1 cellular context compared by ENCODE assay signal in the genomic region with DNA sequence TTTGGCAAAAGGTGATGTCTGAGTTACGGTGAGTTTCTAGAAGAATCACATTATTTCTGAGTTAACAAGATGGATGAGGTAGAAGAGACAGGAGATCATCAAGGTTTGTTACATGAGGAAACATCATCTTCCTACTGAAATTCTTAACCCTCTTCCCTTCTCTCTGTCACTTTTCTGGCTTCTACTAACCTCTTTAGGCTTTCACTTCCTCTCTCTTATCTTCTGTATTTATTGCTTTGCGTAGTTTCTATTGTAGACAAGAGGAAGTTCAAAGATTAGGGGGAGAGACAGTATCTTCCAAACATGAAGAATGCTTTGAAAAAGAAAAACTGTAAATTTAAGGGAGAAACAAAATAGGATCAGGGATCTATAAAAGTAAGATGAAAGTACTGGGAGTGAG.
TF ChIP-seq lines count a peak whose summit lies in the region.

No MANE protein-coding gene starts in this region.

TF ChIP-seq in GM12878, 131 proteins besides CTCF, POLR2A, EP300 and RAD21:
- TF ChIP-seq ZZZ3 (IDR thresholded peaks at IDR 0.05; ENCODE audit: control insufficient read depth, insufficient read length, low read depth) (no peak), SPI1 (IDR thresholded peaks at IDR 0.05; ENCODE audit: borderline replicate concordance, insufficient read depth, low read depth, low read length) (peak; percentile 69)
